In the genomic region with DNA sequence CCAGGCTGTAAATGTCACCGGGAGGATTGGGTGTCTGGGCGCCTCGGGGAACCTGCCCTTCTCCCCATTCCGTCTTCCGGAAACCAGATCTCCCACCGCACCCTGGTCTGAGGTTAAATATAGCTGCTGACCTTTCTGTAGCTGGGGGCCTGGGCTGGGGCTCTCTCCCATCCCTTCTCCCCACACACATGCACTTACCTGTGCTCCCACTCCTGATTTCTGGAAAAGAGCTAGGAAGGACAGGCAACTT, we compare ENCODE assay signal across 8 cellular contexts. TPM values are rescaled to one million over a fixed set of nuclear protein-coding genes. Genes with fewer than 3 reads are reported as not detected.
DNase-seq lines count a peak whose midpoint lies in the region; ATAC-seq and TF ChIP-seq lines count a peak whose summit lies in the region.

No MANE protein-coding gene starts in this region.

- H3K36me3 Mint-ChIP-seq in nephron (ENCODE audit: low read depth) = peaks cover 41% of the 10 kb centered on the region

- H3K4me1 Mint-ChIP-seq in nephron = peaks cover 52% of the 10 kb centered on the region

- TF ChIP-seq CTCF in BE2C (IDR thresholded peaks at IDR 0.05; ENCODE audit: low read depth, low read length) (no peak), NB4 (IDR thresholded peaks at IDR 0.05; ENCODE audit: low read depth, low read length) (no peak), nephron (IDR thresholded peaks at IDR 0.05; ENCODE audit: unreplicated experiment in 3 of 3) (no peak)

- H3K9me3 Mint-ChIP-seq in nephron = no peaks in the 10 kb centered on the region

- peak overlapping the region; percentile 82 for H3K4me3 ChIP-seq in BE2C (ENCODE audit: low read depth, low read length)
- peak overlapping the region; percentile 95 for H3K4me3 ChIP-seq in NB4 (ENCODE audit: low read depth, low read length)
- peak overlapping the region; percentile 99 for H3K4me3 ChIP-seq in ectodermal cell (ENCODE audit: insufficient read depth, low read depth, low read length)

- DNase-seq in BE2C (no peak), NB4 (ENCODE audit: low read depth) (no peak), RKO (ENCODE audit: low spot score) (no peak), NCI-H2227 treated with DMSO at 0.1 percent for 48 hours (lab: John Stamatoyannopoulos, UW) (no peak), NCI-H1694 treated with DMSO at 0.1 percent for 48 hours (lab: John Stamatoyannopoulos, UW) (no peak)

- H3K27ac Mint-ChIP-seq in nephron = peak overlapping the region; percentile 33 to 99 (median 89)

- H3K27me3 ChIP-seq in BE2C = no peaks in the 10 kb centered on the region
- H3K27me3 ChIP-seq in ectodermal cell (ENCODE audit: control insufficient read depth, insufficient read depth, low read length, poor library complexity, severe bottlenecking) = no peaks in the 10 kb centered on the region

- H3K4me1 ChIP-seq in BE2C (peaks cover 17% of the 10 kb centered on the region), ectodermal cell (ENCODE audit: control insufficient read depth, insufficient read depth, low read length) (peaks cover 30% of the 10 kb centered on the region)

- no peak for TF ChIP-seq POLR2A in NB4 (IDR thresholded peaks at IDR 0.05; ENCODE audit: extremely low read depth, insufficient read length)

- no peak for ATAC-seq in GM18861 (IDR thresholded peaks at IDR 0.05; ENCODE audit: unreplicated experiment)

- WGBS in ectodermal cell, 2 experiments = 1 to 3% methylated on average over 6 of the region's 6 CpGs

- H3K36me3 ChIP-seq in BE2C = peaks cover 66% of the 10 kb centered on the region
- H3K36me3 ChIP-seq in ectodermal cell (ENCODE audit: control insufficient read depth, insufficient read depth, low read length) = peaks cover 41% of the 10 kb centered on the region

- peak overlapping the region; percentile 88 to 95 (median 93) for H3K4me3 Mint-ChIP-seq in nephron

- no peak overlapping the region for H3K27ac ChIP-seq in ectodermal cell (ENCODE audit: insufficient read depth, low read depth, low read length, poor library complexity, severe bottlenecking)

- no peaks in the 10 kb centered on the region for H3K9me3 ChIP-seq in BE2C
- H3K9me3 ChIP-seq in ectodermal cell (ENCODE audit: control insufficient read depth, low read length) = no peaks in the 10 kb centered on the region

- H3K27me3 Mint-ChIP-seq in nephron (ENCODE audit: low read depth) = no peaks in the 10 kb centered on the region

RNA-seq across cellular contexts. Expression of a gene that starts 1.3 kb away (rescaled TPM):
- polyA plus RNA-seq in BE2C (2012; ENCODE audit: insufficient read depth, insufficient read length, low read depth) = 8,477 TPM
- polyA plus RNA-seq in ectodermal cell (2013, experiment 1 of 4) = 5,249 TPM
- 4,581 TPM for polyA plus RNA-seq in ectodermal cell (2013, experiment 2 of 4)
- 4,175 TPM for polyA plus RNA-seq in ectodermal cell (2013, experiment 3 of 4)
- 4,249 TPM for polyA plus RNA-seq in ectodermal cell (2013, experiment 4 of 4)

RNA-seq across cellular contexts. Expression of a gene that starts 20.2 kb away (rescaled TPM):
- polyA plus RNA-seq in BE2C (2012; ENCODE audit: insufficient read depth, insufficient read length, low read depth) = 129 TPM
- 16.3 TPM for polyA plus RNA-seq in ectodermal cell (2013, experiment 1 of 4)
- 18.3 TPM for polyA plus RNA-seq in ectodermal cell (2013, experiment 2 of 4)
- 17.2 TPM for polyA plus RNA-seq in ectodermal cell (2013, experiment 3 of 4)
- 19.8 TPM for polyA plus RNA-seq in ectodermal cell (2013, experiment 4 of 4)

RNA-seq across cellular contexts. Expression of a gene that starts 32.5 kb away (rescaled TPM):
- 222 TPM for polyA plus RNA-seq in BE2C (2012; ENCODE audit: insufficient read depth, insufficient read length, low read depth)
- 69.2 TPM for polyA plus RNA-seq in ectodermal cell (2013, experiment 1 of 4)
- polyA plus RNA-seq in ectodermal cell (2013, experiment 2 of 4) = 65.2 TPM
- polyA plus RNA-seq in ectodermal cell (2013, experiment 3 of 4) = 46.9 TPM
- polyA plus RNA-seq in ectodermal cell (2013, experiment 4 of 4) = 57.9 TPM

RNA-seq across cellular contexts. Expression of a gene that starts 41.7 kb away (rescaled TPM):
- 41.8 TPM for polyA plus RNA-seq in BE2C (2012; ENCODE audit: insufficient read depth, insufficient read length, low read depth)
- 127 TPM for polyA plus RNA-seq in ectodermal cell (2013, experiment 1 of 4)
- polyA plus RNA-seq in ectodermal cell (2013, experiment 2 of 4) = 115 TPM
- polyA plus RNA-seq in ectodermal cell (2013, experiment 3 of 4) = 112 TPM
- polyA plus RNA-seq in ectodermal cell (2013, experiment 4 of 4) = 112 TPM

RNA-seq across cellular contexts. Expression of a gene that starts 42.6 kb away (rescaled TPM):
- polyA plus RNA-seq in BE2C (2012; ENCODE audit: insufficient read depth, insufficient read length, low read depth) = 231 TPM
- polyA plus RNA-seq in ectodermal cell (2013, experiment 1 of 4) = 188 TPM
- polyA plus RNA-seq in ectodermal cell (2013, experiment 2 of 4) = 181 TPM
- polyA plus RNA-seq in ectodermal cell (2013, experiment 3 of 4) = 217 TPM
- 237 TPM for polyA plus RNA-seq in ectodermal cell (2013, experiment 4 of 4)
